28 cellular contexts compared by ENCODE assay signal in the genomic region with DNA sequence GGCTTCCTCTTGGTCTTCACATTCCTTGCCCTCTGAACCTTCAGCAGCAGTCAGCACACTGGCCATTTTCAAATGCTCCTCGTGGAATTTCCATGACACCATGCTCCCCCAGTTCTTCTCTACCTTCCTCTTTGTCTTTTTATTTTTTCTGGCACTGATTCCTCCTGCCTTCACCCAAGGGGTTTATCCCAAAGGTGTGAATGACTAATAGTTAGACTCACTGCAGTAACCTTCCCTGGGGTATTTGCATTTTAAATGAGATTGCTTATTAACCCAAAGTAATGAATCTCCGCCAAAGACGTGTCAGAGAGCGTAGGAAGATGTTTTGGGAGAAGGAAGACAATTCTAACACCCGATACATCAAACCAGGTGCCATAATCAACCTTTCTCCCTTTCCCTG. TPM values are rescaled to one million over a fixed set of nuclear protein-coding genes. Genes with fewer than 3 reads are reported as not detected.
"Had no signal": no experiment of that assay in that cellular context is flagged by ENCODE, and none has a peak within 500 bp of the region (broad histone marks: within the 10 kb centered on the region; RNA-seq: fewer than 3 reads in every experiment).

No MANE protein-coding gene starts in this region.

- H3K4me3 ChIP-seq: colonic mucosa, left lung, mucosa of descending colon, sigmoid colon, thoracic aorta, tibial nerve, upper lobe of left lung had no signal

- H3K36me3 ChIP-seq: colonic mucosa had no signal

- H3K27me3 ChIP-seq: colonic mucosa, foreskin keratinocyte, left lung, sigmoid colon, upper lobe of left lung had no signal

- H3K9me3 ChIP-seq: colonic mucosa, left lung, mucosa of descending colon, sigmoid colon, thoracic aorta, tibial nerve, upper lobe of left lung had no signal

- H3K4me1 ChIP-seq: colonic mucosa, foreskin keratinocyte, left lung, parathyroid adenoma, sigmoid colon, tibial nerve, upper lobe of left lung had no signal

- DNase-seq: colonic mucosa; effector CD8-positive, alpha-beta T cell; endodermal cell; foreskin keratinocyte; left cardiac atrium; left lung; mesenchymal stem cell; mucosa of descending colon; naive B cell; right cardiac atrium; sigmoid colon; stimulated activated CD4-positive, alpha-beta T cell treated with anti-CD3 and anti-CD28 coated beads, Interleukin-2, amount 100 ng/mL, for 24 hours; stimulated activated naive B cell treated with anti-CD40 and anti-IgM and Interleukin-4, amounts not matched to agents 10 μg/mL and 1 μg/mL and 100 μg/mL, for 72 hours; upper lobe of left lung had no signal

- H3K27ac ChIP-seq: colonic mucosa, epithelial cell of prostate, foreskin keratinocyte, left lung, parathyroid adenoma, sigmoid colon, thoracic aorta, tibial nerve, upper lobe of left lung had no signal

- ATAC-seq: esophagus mucosa; foreskin keratinocyte; left cardiac atrium; left lung; mucosa of descending colon; natural killer cell treated with Interleukin-12 subunit alpha and Interleukin-12 subunit beta and Interleukin-15 and Interleukin-18, amount 100 ng/mL, for 72 hours; right cardiac atrium; stimulated activated naive B cell treated with anti-CD40 and anti-IgM and Interleukin-4, amounts not matched to agents 10 μg/mL and 1 μg/mL and 100 μg/mL, for 72 hours had no signal

RNA-seq across cellular contexts. Expression of a gene that starts 36.2 kb away (rescaled TPM):
- total RNA-seq: chondrocyte, endodermal cell, esophagus mucosa, foreskin keratinocyte, lower leg skin, lung microvascular endothelial cell, mesothelial cell of epicardium, neural crest cell, osteoblast, progenitor cell of endocrine pancreas, skeletal muscle tissue had no signal
